ENCODE assay signal across 1 cellular context in genomic region chr14:101761032-101761880, GRCh38.
TF ChIP-seq lines count a peak whose summit lies in the region.

Gene PPP2R5C (plus strand): TSS chr14:101761709. CDS start chr14:101761894, 185 bp downstream.

TF ChIP-seq in HepG2, 621 proteins besides CTCF, POLR2A, EP300 and RAD21 (continued from another document and continues in another):
- no peak for TF ChIP-seq ZNF281 (CRISPR knock-in tag; IDR thresholded peaks at IDR 0.05; ENCODE audit: borderline replicate concordance)
- TF ChIP-seq MIXL1 (CRISPR knock-in tag; IDR thresholded peaks at IDR 0.05) = no peak
- 0 out of 2 replicates have a peak, but pooled peaks have one; percentile 38 for TF ChIP-seq GZF1 (CRISPR knock-in tag; IDR thresholded peaks at IDR 0.05)
- TF ChIP-seq MXD3 (CRISPR knock-in tag; IDR thresholded peaks at IDR 0.05) = peak; percentile 71
- TF ChIP-seq KDM6A (CRISPR knock-in tag; IDR thresholded peaks at IDR 0.05; ENCODE audit: low read depth) = no peak
- TF ChIP-seq ZNF652 (CRISPR knock-in tag; IDR thresholded peaks at IDR 0.05; ENCODE audit: borderline replicate concordance, low read depth) = no peak
- no peak for TF ChIP-seq FIP1L1 (IDR thresholded peaks at IDR 0.05; ENCODE audit: borderline replicate concordance, insufficient read depth, low read depth, low read length)
- TF ChIP-seq ZC3H13 (CRISPR knock-in tag; IDR thresholded peaks at IDR 0.05) = peak; percentile 72; the same call in 1 of the 2 replicates
- no peak for TF ChIP-seq ZNF329 (CRISPR knock-in tag; IDR thresholded peaks at IDR 0.05; ENCODE audit: low read depth)
- no peak for TF ChIP-seq ZBTB49 (CRISPR knock-in tag; IDR thresholded peaks at IDR 0.05; ENCODE audit: borderline replicate concordance)
- TF ChIP-seq ZNF556 (CRISPR knock-in tag; IDR thresholded peaks at IDR 0.05; ENCODE audit: borderline replicate concordance) = peak; percentile 45; the same call in 1 of the 2 replicates
- no peak for TF ChIP-seq ZNF737 (CRISPR knock-in tag; IDR thresholded peaks at IDR 0.05; ENCODE audit: borderline replicate concordance)
- TF ChIP-seq, protein P1, sequence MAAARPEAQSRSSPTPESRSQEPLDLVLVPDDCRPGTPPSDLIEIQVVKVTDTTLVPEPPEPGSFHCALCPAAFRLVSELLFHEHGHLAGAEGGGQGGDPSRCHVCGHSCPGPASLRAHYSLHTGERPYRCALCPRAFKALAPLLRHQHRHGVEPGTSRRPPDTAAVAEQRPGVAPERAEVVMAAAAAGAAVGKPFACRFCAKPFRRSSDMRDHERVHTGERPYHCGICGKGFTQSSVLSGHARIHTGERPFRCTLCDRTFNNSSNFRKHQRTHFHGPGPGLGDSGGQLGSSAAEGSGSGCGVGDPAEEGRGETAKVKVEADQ (CRISPR knock-in tag; IDR thresholded peaks at IDR 0.05; ENCODE audit: borderline replicate concordance) = no peak
- TF ChIP-seq HOXA9 (CRISPR knock-in tag; IDR thresholded peaks at IDR 0.05; ENCODE audit: borderline replicate concordance) = peak; percentile 78; the same call in 1 of the 2 replicates
- TF ChIP-seq ZBTB20 (CRISPR knock-in tag; IDR thresholded peaks at IDR 0.05; ENCODE audit: borderline replicate concordance, low read depth) = peak; percentile 55; the same call in 1 of the 2 replicates
- peak; percentile 71 for TF ChIP-seq GMEB1 (CRISPR knock-in tag; IDR thresholded peaks at IDR 0.05; ENCODE audit: borderline replicate concordance)
- TF ChIP-seq, protein P2, sequence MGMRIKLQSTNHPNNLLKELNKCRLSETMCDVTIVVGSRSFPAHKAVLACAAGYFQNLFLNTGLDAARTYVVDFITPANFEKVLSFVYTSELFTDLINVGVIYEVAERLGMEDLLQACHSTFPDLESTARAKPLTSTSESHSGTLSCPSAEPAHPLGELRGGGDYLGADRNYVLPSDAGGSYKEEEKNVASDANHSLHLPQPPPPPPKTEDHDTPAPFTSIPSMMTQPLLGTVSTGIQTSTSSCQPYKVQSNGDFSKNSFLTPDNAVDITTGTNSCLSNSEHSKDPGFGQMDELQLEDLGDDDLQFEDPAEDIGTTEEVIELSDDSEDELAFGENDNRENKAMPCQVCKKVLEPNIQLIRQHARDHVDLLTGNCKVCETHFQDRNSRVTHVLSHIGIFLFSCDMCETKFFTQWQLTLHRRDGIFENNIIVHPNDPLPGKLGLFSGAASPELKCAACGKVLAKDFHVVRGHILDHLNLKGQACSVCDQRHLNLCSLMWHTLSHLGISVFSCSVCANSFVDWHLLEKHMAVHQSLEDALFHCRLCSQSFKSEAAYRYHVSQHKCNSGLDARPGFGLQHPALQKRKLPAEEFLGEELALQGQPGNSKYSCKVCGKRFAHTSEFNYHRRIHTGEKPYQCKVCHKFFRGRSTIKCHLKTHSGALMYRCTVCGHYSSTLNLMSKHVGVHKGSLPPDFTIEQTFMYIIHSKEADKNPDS (CRISPR knock-in tag; IDR thresholded peaks at IDR 0.05) = no peak
- TF ChIP-seq HOXA5 (CRISPR knock-in tag; IDR thresholded peaks at IDR 0.05) = no peak
- TF ChIP-seq ZNF775 (CRISPR knock-in tag; IDR thresholded peaks at IDR 0.05; ENCODE audit: borderline replicate concordance) = no peak
- TF ChIP-seq ARID5B (CRISPR knock-in tag; IDR thresholded peaks at IDR 0.05) = peak; percentile 42; the same call in 1 of the 2 replicates
- no peak for TF ChIP-seq ZNF563 (CRISPR knock-in tag; IDR thresholded peaks at IDR 0.05)
- TF ChIP-seq PHF5A (CRISPR knock-in tag; IDR thresholded peaks at IDR 0.05; ENCODE audit: low read depth, unreplicated experiment) = no peak
- no peak for TF ChIP-seq ARHGAP35 (CRISPR knock-in tag; IDR thresholded peaks at IDR 0.05; ENCODE audit: borderline replicate concordance)
- TF ChIP-seq, protein P3, sequence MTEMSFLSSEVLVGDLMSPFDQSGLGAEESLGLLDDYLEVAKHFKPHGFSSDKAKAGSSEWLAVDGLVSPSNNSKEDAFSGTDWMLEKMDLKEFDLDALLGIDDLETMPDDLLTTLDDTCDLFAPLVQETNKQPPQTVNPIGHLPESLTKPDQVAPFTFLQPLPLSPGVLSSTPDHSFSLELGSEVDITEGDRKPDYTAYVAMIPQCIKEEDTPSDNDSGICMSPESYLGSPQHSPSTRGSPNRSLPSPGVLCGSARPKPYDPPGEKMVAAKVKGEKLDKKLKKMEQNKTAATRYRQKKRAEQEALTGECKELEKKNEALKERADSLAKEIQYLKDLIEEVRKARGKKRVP (CRISPR knock-in tag; IDR thresholded peaks at IDR 0.05) = no peak
- TF ChIP-seq FOSL1 (CRISPR knock-in tag; IDR thresholded peaks at IDR 0.05; ENCODE audit: borderline replicate concordance) = no peak
- TF ChIP-seq BRD4 (CRISPR knock-in tag; IDR thresholded peaks at IDR 0.05) = no peak
- TF ChIP-seq, protein P4, sequence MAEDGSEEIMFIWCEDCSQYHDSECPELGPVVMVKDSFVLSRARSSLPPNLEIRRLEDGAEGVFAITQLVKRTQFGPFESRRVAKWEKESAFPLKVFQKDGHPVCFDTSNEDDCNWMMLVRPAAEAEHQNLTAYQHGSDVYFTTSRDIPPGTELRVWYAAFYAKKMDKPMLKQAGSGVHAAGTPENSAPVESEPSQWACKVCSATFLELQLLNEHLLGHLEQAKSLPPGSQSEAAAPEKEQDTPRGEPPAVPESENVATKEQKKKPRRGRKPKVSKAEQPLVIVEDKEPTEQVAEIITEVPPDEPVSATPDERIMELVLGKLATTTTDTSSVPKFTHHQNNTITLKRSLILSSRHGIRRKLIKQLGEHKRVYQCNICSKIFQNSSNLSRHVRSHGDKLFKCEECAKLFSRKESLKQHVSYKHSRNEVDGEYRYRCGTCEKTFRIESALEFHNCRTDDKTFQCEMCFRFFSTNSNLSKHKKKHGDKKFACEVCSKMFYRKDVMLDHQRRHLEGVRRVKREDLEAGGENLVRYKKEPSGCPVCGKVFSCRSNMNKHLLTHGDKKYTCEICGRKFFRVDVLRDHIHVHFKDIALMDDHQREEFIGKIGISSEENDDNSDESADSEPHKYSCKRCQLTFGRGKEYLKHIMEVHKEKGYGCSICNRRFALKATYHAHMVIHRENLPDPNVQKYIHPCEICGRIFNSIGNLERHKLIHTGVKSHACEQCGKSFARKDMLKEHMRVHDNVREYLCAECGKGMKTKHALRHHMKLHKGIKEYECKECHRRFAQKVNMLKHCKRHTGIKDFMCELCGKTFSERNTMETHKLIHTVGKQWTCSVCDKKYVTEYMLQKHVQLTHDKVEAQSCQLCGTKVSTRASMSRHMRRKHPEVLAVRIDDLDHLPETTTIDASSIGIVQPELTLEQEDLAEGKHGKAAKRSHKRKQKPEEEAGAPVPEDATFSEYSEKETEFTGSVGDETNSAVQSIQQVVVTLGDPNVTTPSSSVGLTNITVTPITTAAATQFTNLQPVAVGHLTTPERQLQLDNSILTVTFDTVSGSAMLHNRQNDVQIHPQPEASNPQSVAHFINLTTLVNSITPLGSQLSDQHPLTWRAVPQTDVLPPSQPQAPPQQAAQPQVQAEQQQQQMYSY (CRISPR knock-in tag; IDR thresholded peaks at IDR 0.05) = no peak
- no peak for TF ChIP-seq LCORL (IDR thresholded peaks at IDR 0.05)
- 0 out of 2 replicates have a peak, but pooled peaks have one; percentile 27 for TF ChIP-seq LCORL (CRISPR knock-in tag; IDR thresholded peaks at IDR 0.05)
- TF ChIP-seq TCF7 (IDR thresholded peaks at IDR 0.05; ENCODE audit: low read depth) = no peak
- peak; percentile 39; the same call in 1 of the 2 replicates for TF ChIP-seq ZMYM4 (CRISPR knock-in tag; IDR thresholded peaks at IDR 0.05)
- TF ChIP-seq GATA4 (IDR thresholded peaks at IDR 0.05; ENCODE audit: borderline replicate concordance, low read depth) = no peak
- TF ChIP-seq U2AF1 (optimal IDR thresholded peaks at IDR 0.05; ENCODE audit: low read depth, low read length) = no peak
